8 cellular contexts compared by ENCODE assay signal in the genomic region with DNA sequence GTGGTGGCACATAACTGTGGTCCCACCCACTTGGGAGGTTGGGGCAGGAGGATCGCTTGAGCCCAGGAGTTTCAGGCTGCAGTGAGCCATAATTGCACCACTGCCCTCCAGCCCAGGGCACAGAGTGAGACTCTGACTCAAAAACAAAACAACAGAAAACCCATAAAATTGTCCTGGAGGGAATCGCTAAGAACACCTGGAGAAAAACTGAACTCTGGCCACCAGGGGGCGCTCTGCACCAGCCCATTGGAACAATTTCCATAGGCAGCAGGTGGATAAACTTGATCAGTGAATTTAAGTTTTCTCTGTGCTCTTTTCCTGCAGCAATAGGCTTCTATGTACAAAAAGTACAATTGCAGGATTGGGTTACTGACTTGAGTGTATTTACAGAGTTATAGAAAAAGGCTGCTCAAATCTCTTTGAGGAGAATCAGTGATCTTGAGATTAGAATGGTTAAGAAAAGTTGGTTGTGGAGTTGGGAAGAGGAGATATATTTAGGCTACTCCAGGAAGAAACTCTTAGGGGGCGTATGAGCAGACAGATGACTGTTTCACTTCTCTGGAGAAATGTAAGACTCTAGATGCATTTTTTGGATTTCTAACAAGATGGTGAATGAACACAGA.
DNase-seq lines count a peak whose midpoint lies in the region; ATAC-seq and TF ChIP-seq lines count a peak whose summit lies in the region.

No MANE protein-coding gene starts in this region.

- H3K4me1 ChIP-seq in hepatocyte (ENCODE audit: insufficient read depth), result no peaks in the 10 kb centered on the region
- no peaks in the 10 kb centered on the region for H3K4me1 ChIP-seq in sigmoid colon

- H4K20me1 ChIP-seq in hepatocyte (ENCODE audit: insufficient read depth, poor library complexity, severe bottlenecking), result no peaks in the 10 kb centered on the region

- no peak for TF ChIP-seq POLR2A in sigmoid colon (IDR thresholded peaks at IDR 0.05)

- intact Hi-C loops in sigmoid colon (cut with DNase I), result loop anchor here (1.0 to 10.0 kb wide), 2 partner anchors 658 to 876 kb away; no protein-coding TSS in a partner anchor

- H3K4me3 ChIP-seq in hepatocyte, result no peak overlapping the region
- no peak overlapping the region for H3K4me3 ChIP-seq in sigmoid colon

- peak; percentile 94 for DNase-seq in ELF-1 (ENCODE audit: low read depth, low spot score)
- peak; percentile 61 for DNase-seq in M059J (ENCODE audit: low read depth)
- DNase-seq in amniotic epithelial cell (ENCODE audit: low read depth), result peak; percentile 20
- DNase-seq in hepatocyte (ENCODE audit: low spot score), result peak; percentile 92
- peak; percentile 71 for DNase-seq in sigmoid colon

- H3K9me2 ChIP-seq in hepatocyte (replicated peaks; ENCODE audit: insufficient read depth), result no peaks in the 10 kb centered on the region

- H3K9me3 ChIP-seq in hepatocyte (ENCODE audit: low read depth), result no peaks in the 10 kb centered on the region
- H3K9me3 ChIP-seq in sigmoid colon, result peaks cover 0 to 3% (median 0%) of the 10 kb centered on the region in 4 donors

- H2AFZ ChIP-seq in hepatocyte, result no peak overlapping the region

- TF ChIP-seq CTCF in hepatocyte (IDR thresholded peaks at IDR 0.05; ENCODE audit: poor library complexity), result peak; percentile 99
- peak; percentile 50 to 92 (median 76) for TF ChIP-seq CTCF in sigmoid colon (IDR thresholded peaks at IDR 0.05)

- H3K36me3 ChIP-seq in hepatocyte (replicated peaks; ENCODE audit: insufficient read depth, low read depth) (no peaks in the 10 kb centered on the region), sigmoid colon (no peaks in the 10 kb centered on the region)

- peak; percentile 79 for ATAC-seq in SK-N-SH treated with all-trans-retinoic acid at 6 μM for 48 hours
- no peak for ATAC-seq in HG03521 (IDR thresholded peaks at IDR 0.05; ENCODE audit: unreplicated experiment)
- ATAC-seq in HG02642 (IDR thresholded peaks at IDR 0.05; ENCODE audit: poor library complexity, unreplicated experiment), result no peak

- H3K27me3 ChIP-seq in hepatocyte, result no peaks in the 10 kb centered on the region
- no peaks in the 10 kb centered on the region for H3K27me3 ChIP-seq in sigmoid colon

- WGBS in hepatocyte (ENCODE audit: low lambda C conversion rate, missing lambda C conversion rate), result 20% methylated on average over 4 of the region's 4 CpGs
- 14 to 17% methylated on average over 4 of the region's 4 CpGs for WGBS in sigmoid colon, 2 donors

- H3K4me2 ChIP-seq in hepatocyte, result no peak overlapping the region

- H3K27ac ChIP-seq in hepatocyte, result no peak overlapping the region
- H3K27ac ChIP-seq in sigmoid colon, result no peak overlapping the region

- TF ChIP-seq EP300 in sigmoid colon (IDR thresholded peaks at IDR 0.05), result no peak

- H3K79me2 ChIP-seq in hepatocyte, result no peaks in the 10 kb centered on the region

TF ChIP-seq in SK-N-SH treated with all-trans-retinoic acid at 6 μM for 48 hours, 23 proteins besides CTCF, POLR2A, EP300 and RAD21:
- TF ChIP-seq OSR1 (CRISPR knock-in tag; IDR thresholded peaks at IDR 0.05) (no peak), ZFP30 (CRISPR knock-in tag; IDR thresholded peaks at IDR 0.05) (no peak), ZNF565 (CRISPR knock-in tag; conservative IDR thresholded peaks at IDR 0.05; ENCODE audit: low read depth) (no peak), BACH2 (CRISPR knock-in tag; IDR thresholded peaks at IDR 0.05; ENCODE audit: borderline replicate concordance) (no peak)
TF ChIP-seq in SK-N-SH treated with all-trans-retinoic acid at 6 μM for 48 hours: peak in this region for 0.

Comparison
In these comparisons a context has a peak if more than half of its experiments do, and no peak if none do; other contexts are left out.
1. DNase-seq: peak in every context shown above with its lines; median percentile 94 in ELF-1; 92 in hepatocyte; 71 in sigmoid colon; 61 in M059J; 20 in amniotic epithelial cell.